In genomic region chr22:21641795-21642583, GRCh38 we compare ENCODE assay signal across 8 cellular contexts. TPM values are rescaled to one million over a fixed set of nuclear protein-coding genes. Genes with fewer than 3 reads are reported as not detected.
DNase-seq lines count a peak whose midpoint lies in the region; ATAC-seq and TF ChIP-seq lines count a peak whose summit lies in the region.

Gene SDF2L1, plus strand, starts transcription at chr22:21642302. Its CDS starts 35 bp downstream, at chr22:21642337.

- no peak for TF ChIP-seq EP300 in SK-N-SH (IDR thresholded peaks at IDR 0.05; ENCODE audit: borderline replicate concordance in 1 of 2, low read depth in 1 of 2, low read length in 1 of 2)

- ATAC-seq in HG02610 (IDR thresholded peaks at IDR 0.05; ENCODE audit: unreplicated experiment), result peak; percentile 93

- peak within 1 kb of the TSS; percentile 70 to 75 for H3K4me3 ChIP-seq in SK-N-SH (ENCODE audit: low read depth in 2 of 2, low read length in 1 of 2)

- peaks cover 33% of the 10 kb centered on the region for H3K4me1 Mint-ChIP-seq in activated naive CD4-positive, alpha-beta T cell treated with anti-CD3 and anti-CD28 coated beads, Interleukin-2, amount 10 ng/mL, durations not matched to agents 7 days and 5 days

- TF ChIP-seq RAD21 in SK-N-SH (IDR thresholded peaks at IDR 0.05; ENCODE audit: low read length), result no peak

- H3K4me2 ChIP-seq in SK-N-SH, result peak within 1 kb of the TSS; percentile 97

- H2AFZ ChIP-seq in SK-N-SH (ENCODE audit: low read depth), result peak within 1 kb of the TSS; percentile 96

- H4K20me1 ChIP-seq in SK-N-SH (ENCODE audit: insufficient read depth), result no peaks in the 10 kb centered on the region

- H3K27ac Mint-ChIP-seq in activated naive CD4-positive, alpha-beta T cell treated with anti-CD3 and anti-CD28 coated beads, Interleukin-2, amount 10 ng/mL, durations not matched to agents 7 days and 5 days, result peak within 1 kb of the TSS; percentile 94

- H3K9me2 ChIP-seq in SK-N-SH, result no peaks in the 10 kb centered on the region

- 1% methylated on average over 13 of the region's 76 CpGs for WGBS in SK-N-SH (ENCODE audit: low lambda C conversion rate)

- POLR2A ChIA-PET in GM10248 (lab: Yijun Ruan, JAX), result interaction anchor here (1.2 kb wide), 1 partner anchor 13 kb away, joined by 6 read pairs; no protein-coding TSS in a partner anchor
- POLR2A ChIA-PET in SK-N-SH (lab: Yijun Ruan, JAX), result interaction anchor here (1.2 to 2.9 kb wide), 7 partner anchors 9 to 94 kb away, joined by 3 to 20 read pairs (median 6); partner anchors contain the start of genes CCDC116, PPIL2, YDJC and YPEL1

- peaks cover 0 to 2% of the 10 kb centered on the region in 2 experiments for H3K36me3 ChIP-seq in SK-N-SH (replicated peaks in 1 of 2; ENCODE audit: control insufficient read depth in 1 of 2, insufficient read depth in 2 of 2, low read length in 1 of 2)

- H3F3A ChIP-seq in SK-N-SH (replicated peaks; ENCODE audit: insufficient read depth), result peaks cover 18% of the 10 kb centered on the region

- DNase-seq in GM10248 (ENCODE audit: extremely low spot score) (peak; percentile 98), NCI-H1092 (lab: John Stamatoyannopoulos, UW) (peak; percentile 99), SK-N-SH (peak; percentile 98), germinal center (ENCODE audit: low spot score) (peak; percentile 99), non-pigmented ciliary epithelial cell (ENCODE audit: low read depth) (peak; percentile 93), substantia nigra (lab: John Stamatoyannopoulos, UW) (peak; percentile 63 to 99 (median 96))
- peak; percentile 99 for DNase-seq in activated naive CD4-positive, alpha-beta T cell treated with anti-CD3 and anti-CD28 coated beads, Interleukin-2, amount 10 ng/mL, durations not matched to agents 7 days and 5 days

- CTCF ChIA-PET in GM10248 (lab: Yijun Ruan, JAX), result interaction anchor here (0.9 to 9.3 kb wide), 19 partner anchors 11 to 540 kb away, joined by 3 to 274 read pairs (median 5); partner anchors contain the start of genes CCDC116, PPIL2, UBE2L3 and YDJC
- CTCF ChIA-PET in SK-N-SH (lab: Yijun Ruan, JAX), result interaction anchor here (0.6 to 8.3 kb wide), 16 partner anchors 8 to 68 kb away, joined by 3 to 145 read pairs (median 3); partner anchors contain the start of genes CCDC116 and YDJC
- CTCF ChIA-PET in activated naive CD4-positive, alpha-beta T cell treated with anti-CD3 and anti-CD28 coated beads, Interleukin-2, amount 10 ng/mL, durations not matched to agents 7 days and 5 days (lab: Charles Lee), result interaction anchor here (0.8 to 8.7 kb wide), 8 partner anchors 10 to 73 kb away, joined by 3 to 104 read pairs (median 8); partner anchors contain the start of genes CCDC116 and YDJC

- no peaks in the 10 kb centered on the region for H3K27me3 ChIP-seq in SK-N-SH (ENCODE audit: insufficient read depth)

- H3K9me3 ChIP-seq in SK-N-SH, result no peaks in the 10 kb centered on the region

- H3K9ac ChIP-seq in SK-N-SH, result peak within 1 kb of the TSS; percentile 75

- peaks cover 10% of the 10 kb centered on the region for H3K27me3 Mint-ChIP-seq in activated naive CD4-positive, alpha-beta T cell treated with anti-CD3 and anti-CD28 coated beads, Interleukin-2, amount 10 ng/mL, durations not matched to agents 7 days and 5 days

- H3K27ac ChIP-seq in SK-N-SH (ENCODE audit: low read depth in 2 of 2, low read length in 1 of 2) (peak within 1 kb of the TSS; percentile 32 to 76; a peak in 3 of 4 replicates), substantia nigra (ENCODE audit: low read depth, low read length, poor library complexity, severe bottlenecking) (peak within 1 kb of the TSS; percentile 64)

- H3K79me2 ChIP-seq in SK-N-SH (ENCODE audit: insufficient read depth), result 0 out of 2 replicates have a peak, but pooled peaks cover 3% of the 10 kb centered on the region

- peak within 1 kb of the TSS; percentile 92 for H3K4me3 Mint-ChIP-seq in activated naive CD4-positive, alpha-beta T cell treated with anti-CD3 and anti-CD28 coated beads, Interleukin-2, amount 10 ng/mL, durations not matched to agents 7 days and 5 days

- TF ChIP-seq CTCF in GM10248 (IDR thresholded peaks at IDR 0.05; ENCODE audit: control extremely low read depth, extremely low read depth, low read depth, missing control alignments), result peak; percentile 28
- TF ChIP-seq CTCF in SK-N-SH (IDR thresholded peaks at IDR 0.05), result 0 out of 2 replicates have a peak, but pooled peaks have one; percentile 1

- no peaks in the 10 kb centered on the region for H3K9me3 Mint-ChIP-seq in activated naive CD4-positive, alpha-beta T cell treated with anti-CD3 and anti-CD28 coated beads, Interleukin-2, amount 10 ng/mL, durations not matched to agents 7 days and 5 days

- H3K36me3 Mint-ChIP-seq in activated naive CD4-positive, alpha-beta T cell treated with anti-CD3 and anti-CD28 coated beads, Interleukin-2, amount 10 ng/mL, durations not matched to agents 7 days and 5 days, result peaks cover 18% of the 10 kb centered on the region

- H3K4me1 ChIP-seq in SK-N-SH (ENCODE audit: control insufficient read depth in 1 of 2, insufficient read depth in 2 of 2, low read depth in 1 of 2, low read length in 1 of 2), result peaks cover 5 to 21% of the 10 kb centered on the region in 2 experiments; a peak in 2 of 4 replicates

TF ChIP-seq in SK-N-SH, 30 proteins besides CTCF, POLR2A, EP300 and RAD21:
- TF ChIP-seq GABPA (IDR thresholded peaks at IDR 0.05; ENCODE audit: low read depth), result peak; percentile 27; the same call in 1 of the 2 replicates
- peak; percentile 34; the same call in 1 of the 2 replicates for TF ChIP-seq POLR2AphosphoS5 (IDR thresholded peaks at IDR 0.05; ENCODE audit: low read depth, low read length)
- 0 out of 2 replicates have a peak, but pooled peaks have one; percentile 0 for TF ChIP-seq SMC3 (IDR thresholded peaks at IDR 0.05; ENCODE audit: low read depth, low read length)
- TF ChIP-seq JUND (IDR thresholded peaks at IDR 0.05), result no peak
- no peak for TF ChIP-seq MEF2A (IDR thresholded peaks at IDR 0.05; ENCODE audit: borderline replicate concordance, low read depth)
- TF ChIP-seq CHD2 (IDR thresholded peaks at IDR 0.05; ENCODE audit: low read length, partially characterized antibody), result peak; percentile 94
- TF ChIP-seq, protein P1, sequence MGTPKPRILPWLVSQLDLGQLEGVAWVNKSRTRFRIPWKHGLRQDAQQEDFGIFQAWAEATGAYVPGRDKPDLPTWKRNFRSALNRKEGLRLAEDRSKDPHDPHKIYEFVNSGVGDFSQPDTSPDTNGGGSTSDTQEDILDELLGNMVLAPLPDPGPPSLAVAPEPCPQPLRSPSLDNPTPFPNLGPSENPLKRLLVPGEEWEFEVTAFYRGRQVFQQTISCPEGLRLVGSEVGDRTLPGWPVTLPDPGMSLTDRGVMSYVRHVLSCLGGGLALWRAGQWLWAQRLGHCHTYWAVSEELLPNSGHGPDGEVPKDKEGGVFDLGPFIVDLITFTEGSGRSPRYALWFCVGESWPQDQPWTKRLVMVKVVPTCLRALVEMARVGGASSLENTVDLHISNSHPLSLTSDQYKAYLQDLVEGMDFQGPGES (IDR thresholded peaks at IDR 0.05; ENCODE audit: low read depth, low read length), result peak; percentile 80
- no peak for TF ChIP-seq FOSL2 (IDR thresholded peaks at IDR 0.05; ENCODE audit: borderline replicate concordance, low read depth)
- TF ChIP-seq, protein P2, sequence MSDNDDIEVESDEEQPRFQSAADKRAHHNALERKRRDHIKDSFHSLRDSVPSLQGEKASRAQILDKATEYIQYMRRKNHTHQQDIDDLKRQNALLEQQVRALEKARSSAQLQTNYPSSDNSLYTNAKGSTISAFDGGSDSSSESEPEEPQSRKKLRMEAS (IDR thresholded peaks at IDR 0.05; ENCODE audit: low read depth), result peak; percentile 57; the same call in 1 of the 2 replicates
- peak; percentile 44; the same call in 1 of the 2 replicates for TF ChIP-seq ELF1 (IDR thresholded peaks at IDR 0.05)
- TF ChIP-seq, protein P3, sequence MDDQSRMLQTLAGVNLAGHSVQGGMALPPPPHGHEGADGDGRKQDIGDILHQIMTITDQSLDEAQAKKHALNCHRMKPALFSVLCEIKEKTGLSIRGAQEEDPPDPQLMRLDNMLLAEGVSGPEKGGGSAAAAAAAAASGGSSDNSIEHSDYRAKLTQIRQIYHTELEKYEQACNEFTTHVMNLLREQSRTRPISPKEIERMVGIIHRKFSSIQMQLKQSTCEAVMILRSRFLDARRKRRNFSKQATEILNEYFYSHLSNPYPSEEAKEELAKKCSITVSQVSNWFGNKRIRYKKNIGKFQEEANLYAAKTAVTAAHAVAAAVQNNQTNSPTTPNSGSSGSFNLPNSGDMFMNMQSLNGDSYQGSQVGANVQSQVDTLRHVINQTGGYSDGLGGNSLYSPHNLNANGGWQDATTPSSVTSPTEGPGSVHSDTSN (IDR thresholded peaks at IDR 0.05), result no peak; the same call in 1 of the 2 replicates
- TF ChIP-seq RFX5 (IDR thresholded peaks at IDR 0.05; ENCODE audit: low read length), result peak; percentile 92

RNA-seq across cellular contexts. Expression of gene SDF2L1, which starts in this region (rescaled TPM):
- polyA plus RNA-seq in SK-N-SH (2012; rRNA removed), result 52.2 and 60.9 TPM in 2 replicates
- polyA plus RNA-seq in SK-N-SH (2012; cell fraction: cytosol; rRNA removed), result 29.9 and 44.0 TPM in 2 replicates
- polyA plus RNA-seq in SK-N-SH (2012; cell fraction: nucleus; rRNA removed), result 17.1 and 27.1 TPM in 2 replicates

Comparison
In these comparisons a context has a peak if more than half of its experiments do, and no peak if none do; other contexts are left out.
1. Peak in every context shown above with its lines: DNase-seq, ATAC-seq, H3K4me3 ChIP-seq and H3K27ac ChIP-seq.